ENCODE assay signal across 8 cellular contexts in the genomic region with DNA sequence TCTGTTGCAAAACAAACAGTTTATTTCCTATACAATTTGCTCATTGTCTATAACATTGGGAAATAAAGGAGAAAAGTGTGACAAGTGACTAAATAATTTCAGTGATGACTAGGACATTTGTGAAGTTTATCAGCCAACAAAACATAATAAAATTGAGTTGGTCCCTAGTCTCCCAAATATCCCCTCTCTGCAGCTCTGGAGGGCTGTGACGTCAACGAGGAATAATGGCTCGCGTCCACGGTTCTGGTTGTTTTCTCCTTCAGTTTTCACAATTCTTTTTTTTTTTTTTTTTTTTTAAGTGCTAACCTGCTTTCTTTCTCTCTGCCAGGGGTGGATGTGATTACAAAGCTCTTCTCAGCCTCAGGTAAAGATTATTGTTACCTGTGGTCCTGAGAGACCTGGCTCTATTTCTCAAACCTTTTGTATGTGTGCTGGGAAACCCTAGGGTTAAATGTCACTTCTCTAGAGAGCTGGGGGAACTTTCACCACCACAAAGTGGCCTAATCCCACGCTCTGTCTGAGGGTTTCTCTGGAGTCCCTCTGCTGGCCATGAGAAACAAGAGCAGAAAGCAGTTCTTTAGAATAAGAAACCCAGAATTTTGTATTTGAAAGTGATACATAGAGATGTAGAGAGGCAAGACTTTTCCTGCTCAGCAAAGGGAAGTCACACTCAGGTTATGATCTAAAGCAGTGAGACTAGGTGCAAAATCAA. TPM values are rescaled to one million over a fixed set of nuclear protein-coding genes. Genes with fewer than 3 reads are reported as not detected.
DNase-seq lines count a peak whose midpoint lies in the region; ATAC-seq, FAIRE-seq and TF ChIP-seq lines count a peak whose summit lies in the region.

No MANE protein-coding gene starts in this region.

- no peaks in the 10 kb centered on the region for H3K27me3 Mint-ChIP-seq in nephron progenitor cell (ENCODE audit: low read depth, poor library complexity)
- H3K27me3 Mint-ChIP-seq in CD8-positive, alpha-beta T cell (ENCODE audit: low read depth) = peaks cover 3% of the 10 kb centered on the region

- peaks cover 6% of the 10 kb centered on the region for H3K4me1 ChIP-seq in endothelial cell of umbilical vein (ENCODE audit: control insufficient read depth, extremely low read depth, insufficient read depth, low read length)
- H3K4me1 ChIP-seq in CD8-positive, alpha-beta T cell (ENCODE audit: insufficient read depth, low read length) = peaks cover 5% of the 10 kb centered on the region

- H3K4me3 Mint-ChIP-seq in nephron progenitor cell = no peak overlapping the region
- no peak overlapping the region for H3K4me3 Mint-ChIP-seq in CD8-positive, alpha-beta T cell

- H3K9me3 ChIP-seq in endothelial cell of umbilical vein (replicated peaks; ENCODE audit: control insufficient read depth, insufficient read depth, low read length) = no peaks in the 10 kb centered on the region
- no peaks in the 10 kb centered on the region for H3K9me3 ChIP-seq in CD8-positive, alpha-beta T cell (ENCODE audit: low read length)

- BruUV-seq in endothelial cell of umbilical vein (replicated peaks; lab: Mats Ljungman, UMichigan) = no TSS peak

- no peak overlapping the region for H3K4me3 ChIP-seq in endothelial cell of umbilical vein (replicated peaks in 1 of 3; ENCODE audit: insufficient read depth in 1 of 3, low read depth in 1 of 3, low read length in 3 of 3)
- H3K4me3 ChIP-seq in CD8-positive, alpha-beta T cell (ENCODE audit: low read depth, low read length) = no peak overlapping the region

- ATAC-seq in HG03175 (IDR thresholded peaks at IDR 0.05; ENCODE audit: unreplicated experiment) = peak; percentile 61
- ATAC-seq in GM19452 (IDR thresholded peaks at IDR 0.05; ENCODE audit: unreplicated experiment) = no peak
- no peak for ATAC-seq in CD8-positive, alpha-beta T cell

- no peak overlapping the region for H2AFZ ChIP-seq in endothelial cell of umbilical vein (ENCODE audit: low read depth, low read length)

- FAIRE-seq in endothelial cell of umbilical vein (lab: Jason Lieb, UNC) = peak; percentile 74

- H3K36me3 ChIP-seq in endothelial cell of umbilical vein (ENCODE audit: control insufficient read depth in 2 of 2, extremely low read depth in 1 of 2, insufficient read depth in 2 of 2, low read length in 2 of 2) = no peaks in the 10 kb centered on the region
- no peaks in the 10 kb centered on the region for H3K36me3 ChIP-seq in CD8-positive, alpha-beta T cell (ENCODE audit: insufficient read depth, low read length)

- H3K27me3 ChIP-seq in endothelial cell of umbilical vein (ENCODE audit: control insufficient read depth in 2 of 2, insufficient read depth in 2 of 2, low read length in 2 of 2) = no peaks in the 10 kb centered on the region
- no peaks in the 10 kb centered on the region for H3K27me3 ChIP-seq in CD8-positive, alpha-beta T cell (ENCODE audit: insufficient read depth, low read length)

- no peak overlapping the region for H3K9ac ChIP-seq in endothelial cell of umbilical vein (replicated peaks; ENCODE audit: extremely low read depth, insufficient read depth, low read length)

- H3K27ac ChIP-seq in endothelial cell of umbilical vein (ENCODE audit: insufficient read depth, low read depth, low read length) = no peak overlapping the region
- no peak overlapping the region for H3K27ac ChIP-seq in CD8-positive, alpha-beta T cell (ENCODE audit: low read depth, low read length)

- H3K4me1 Mint-ChIP-seq in nephron progenitor cell = peaks cover 13% of the 10 kb centered on the region
- H3K4me1 Mint-ChIP-seq in CD8-positive, alpha-beta T cell (ENCODE audit: low read depth) = peaks cover 8% of the 10 kb centered on the region

- no peak for TF ChIP-seq POLR2A in endothelial cell of umbilical vein (IDR thresholded peaks at IDR 0.05; ENCODE audit: low read depth, low read length)

- no peaks in the 10 kb centered on the region for H3K36me3 Mint-ChIP-seq in nephron progenitor cell (ENCODE audit: low read depth)
- H3K36me3 Mint-ChIP-seq in CD8-positive, alpha-beta T cell = no peaks in the 10 kb centered on the region

- CTCF ChIA-PET in endothelial cell of umbilical vein (lab: Charles Lee) = interaction anchor here (0.7 to 5.8 kb wide), 22 partner anchors 33 to 1008 kb away, joined by 3 to 277 read pairs (median 5); no protein-coding TSS in a partner anchor
- CTCF ChIA-PET in CD8-positive, alpha-beta T cell (lab: Charles Lee) = interaction anchor here (0.6 to 6.1 kb wide), 16 partner anchors 9 to 950 kb away, joined by 3 to 89 read pairs (median 4); no protein-coding TSS in a partner anchor

- H3K27ac Mint-ChIP-seq in nephron progenitor cell = no peak overlapping the region
- no peak overlapping the region for H3K27ac Mint-ChIP-seq in CD8-positive, alpha-beta T cell

- POLR2A ChIA-PET in endothelial cell of umbilical vein (lab: Charles Lee) = interaction anchor here (0.6 kb wide), 1 partner anchor 346 kb away, joined by 8 read pairs; no protein-coding TSS in a partner anchor
- POLR2A ChIA-PET in CD8-positive, alpha-beta T cell (lab: Charles Lee) = no interaction called here

- no peaks in the 10 kb centered on the region for H4K20me1 ChIP-seq in endothelial cell of umbilical vein (replicated peaks; ENCODE audit: control insufficient read depth, extremely low read depth, insufficient read depth, low read length)

- dilution Hi-C loops in endothelial cell of umbilical vein (cut with MboI; ENCODE audit: extremely low pct_ligation_motif_present, low sequenced_read_pairs) = no loop called here

- H3K9me3 Mint-ChIP-seq in nephron progenitor cell = peaks cover 4% of the 10 kb centered on the region
- H3K9me3 Mint-ChIP-seq in CD8-positive, alpha-beta T cell = no peaks in the 10 kb centered on the region

- intact Hi-C loops in endothelial cell of umbilical vein (cut with micrococcal nuclease) = loop anchor here (1.0 to 5.0 kb wide), 4 partner anchors 57 to 333 kb away; no protein-coding TSS in a partner anchor
- intact Hi-C loops in CD8-positive, alpha-beta T cell (cut with DNase I, micrococcal nuclease) = loop anchor here (2.0 to 5.0 kb wide), 3 partner anchors 287 to 332 kb away; no protein-coding TSS in a partner anchor

- no peaks in the 10 kb centered on the region for H3K9me1 ChIP-seq in endothelial cell of umbilical vein (replicated peaks; ENCODE audit: control insufficient read depth, extremely low read depth, insufficient read depth, low read length)

- DNase-seq in SHP77 (lab: John Stamatoyannopoulos, UW) (peak; percentile 13 to 31), SHP77 treated with DMSO at 0.1 percent for 48 hours (lab: John Stamatoyannopoulos, UW) (no peak), SK-N-DZ (ENCODE audit: low spot score) (peak; percentile 20), endothelial cell of umbilical vein (ENCODE audit: low read depth, low spot score) (peak; percentile 72), nephron progenitor cell (peak; percentile 20)
- DNase-seq in CD8-positive, alpha-beta T cell = no peak

- H3K4me2 ChIP-seq in endothelial cell of umbilical vein (ENCODE audit: insufficient read depth, low read length) = no peak overlapping the region

- TF ChIP-seq CTCF in endothelial cell of umbilical vein (IDR thresholded peaks at IDR 0.05; ENCODE audit: extremely low read depth in 1 of 2, insufficient read depth in 1 of 2, low read depth in 1 of 2, low read length in 2 of 2) (peak; percentile 65), nephron progenitor cell (IDR thresholded peaks at IDR 0.05) (peak; percentile 44)
- no peak for TF ChIP-seq CTCF in CD8-positive, alpha-beta T cell (IDR thresholded peaks at IDR 0.05)

- H3K79me2 ChIP-seq in endothelial cell of umbilical vein (ENCODE audit: control insufficient read depth, insufficient read depth, low read length) = no peaks in the 10 kb centered on the region

TF ChIP-seq in endothelial cell of umbilical vein, 7 proteins besides CTCF, POLR2A, EP300 and RAD21:
- TF ChIP-seq GATA2 (IDR thresholded peaks at IDR 0.05; ENCODE audit: insufficient read depth, insufficient read length, low read depth, low read length) = no peak
- TF ChIP-seq POLR2AphosphoS5 (IDR thresholded peaks at IDR 0.05; ENCODE audit: insufficient read depth, low read depth, low read length) = no peak
- no peak for TF ChIP-seq FOS (IDR thresholded peaks at IDR 0.05; ENCODE audit: borderline replicate concordance, insufficient read depth, low read length)
- TF ChIP-seq, protein P1, sequence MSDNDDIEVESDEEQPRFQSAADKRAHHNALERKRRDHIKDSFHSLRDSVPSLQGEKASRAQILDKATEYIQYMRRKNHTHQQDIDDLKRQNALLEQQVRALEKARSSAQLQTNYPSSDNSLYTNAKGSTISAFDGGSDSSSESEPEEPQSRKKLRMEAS (IDR thresholded peaks at IDR 0.05; ENCODE audit: insufficient read depth, insufficient read length) = no peak
- no peak for TF ChIP-seq JUN (IDR thresholded peaks at IDR 0.05; ENCODE audit: borderline replicate concordance, insufficient read depth, insufficient read length, low read depth)
- no peak for TF ChIP-seq EZH2 (IDR thresholded peaks at IDR 0.05; ENCODE audit: borderline replicate concordance, low read depth, low read length, severe bottlenecking)
- TF ChIP-seq MYC (IDR thresholded peaks at IDR 0.05; ENCODE audit: low read depth, low read length) = no peak

RNA-seq across cellular contexts. Expression of a gene that starts 36.2 kb away (rescaled TPM):
- polyA plus RNA-seq in SK-N-DZ (2014; cell fraction: cytosol; rRNA removed) = not detected in 2 replicates
- not detected in 2 replicates for polyA plus RNA-seq in SK-N-DZ (2014; cell fraction: nucleus; rRNA removed)
- total RNA-seq in endothelial cell of umbilical vein = 1.2 and 2.1 TPM in 2 replicates
- 1.0 and 1.4 TPM in 2 replicates for polyA plus RNA-seq in endothelial cell of umbilical vein
- polyA plus RNA-seq in endothelial cell of umbilical vein (2011; cell fraction: cytosol; rRNA removed) = 1.4 and 1.7 TPM in 2 replicates
- polyA plus RNA-seq in endothelial cell of umbilical vein (2011; cell fraction: nucleus; rRNA removed) = 0.65 and 1.1 TPM in 2 replicates
- polyA plus RNA-seq in endothelial cell of umbilical vein (2012) = 0.47 and 1.5 TPM in 2 replicates
- polyA minus RNA-seq in endothelial cell of umbilical vein = 1.0 and 1.1 TPM in 2 replicates
- not detected for polyA minus RNA-seq in endothelial cell of umbilical vein (2011; cell fraction: cytosol; rRNA and poly(A)+ RNA removed)
- polyA minus RNA-seq in endothelial cell of umbilical vein (2011; cell fraction: nucleus; rRNA and poly(A)+ RNA removed) = 0.67 and 0.91 TPM in 2 replicates
- total RNA-seq in CD8-positive, alpha-beta T cell = not detected

Comparison
In these comparisons a context has a peak if more than half of its experiments do, and no peak if none do; other contexts are left out.
1. DNase-seq: peak in SHP77 (2 of 2), SK-N-DZ (single experiment), endothelial cell of umbilical vein (single experiment) and nephron progenitor cell (single experiment); none in SHP77 treated with DMSO at 0.1 percent for 48 hours (single experiment) and CD8-positive, alpha-beta T cell (0 of 7).